ENCODE assay signal across 9 cellular contexts in the genomic region with DNA sequence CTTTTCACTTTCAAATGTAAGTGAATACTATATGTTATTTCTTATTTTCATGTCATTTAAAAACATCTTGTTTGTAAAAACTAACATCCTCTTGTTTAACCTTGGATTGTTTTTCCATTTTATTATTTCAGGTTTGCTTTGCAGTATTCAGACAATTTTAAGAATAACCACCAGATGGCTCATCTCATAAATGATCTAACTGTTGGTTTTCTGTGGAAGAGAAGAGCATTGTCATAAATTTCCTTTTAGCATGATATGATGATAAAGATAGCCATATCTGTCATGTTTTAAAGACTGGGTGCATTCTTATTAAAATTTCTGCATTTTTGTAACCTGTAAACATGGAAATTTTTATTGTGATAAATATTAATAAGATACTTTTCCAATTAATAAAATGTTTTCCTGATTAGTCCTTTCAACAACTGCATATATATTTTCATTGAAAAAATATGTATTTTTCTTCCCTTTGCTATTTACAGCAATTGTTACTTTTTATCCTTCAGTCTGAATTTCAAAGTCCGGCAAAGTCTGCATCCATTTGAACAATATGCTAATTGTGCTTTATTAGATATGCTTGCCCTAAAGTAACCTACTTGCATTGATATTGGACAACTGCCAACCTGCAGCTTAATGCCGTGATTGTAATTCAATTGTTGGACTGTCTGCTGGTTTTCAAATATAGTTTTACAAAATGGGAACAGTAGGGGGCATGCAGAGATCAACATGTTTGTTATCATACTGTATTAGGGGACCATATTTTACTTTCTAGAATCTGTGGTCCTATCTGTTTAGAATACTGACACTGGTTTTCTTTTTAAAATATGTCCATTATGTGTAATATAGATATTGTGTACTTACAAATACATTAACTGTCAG.
DNase-seq lines count a peak whose midpoint lies in the region; ATAC-seq and TF ChIP-seq lines count a peak whose summit lies in the region.
"Had no signal": no experiment of that assay in that cellular context is flagged by ENCODE, and none has a peak within 500 bp of the region (broad histone marks: within the 10 kb centered on the region; RNA-seq: fewer than 3 reads in every experiment).

No MANE protein-coding gene starts in this region.

- no peak overlapping the region for H3K4me3 ChIP-seq in BE2C (ENCODE audit: low read depth, low read length)
- H3K4me3 ChIP-seq in Panc1 (ENCODE audit: low read depth in 2 of 2, low read length in 2 of 2): no peak overlapping the region
- no peak overlapping the region for H3K4me3 ChIP-seq in fibroblast of pulmonary artery (replicated peaks; ENCODE audit: low read depth, low read length)
- H3K4me3 ChIP-seq in thyroid gland (replicated peaks in 1 of 3): no peak overlapping the region

- no peaks in the 10 kb centered on the region for H3K9me3 ChIP-seq in BE2C
- no peaks in the 10 kb centered on the region for H3K9me3 ChIP-seq in Panc1 (ENCODE audit: control insufficient read depth, insufficient read depth, low read depth, low read length)
- no peaks in the 10 kb centered on the region for H3K9me3 ChIP-seq in thyroid gland

- H3K27ac Mint-ChIP-seq in effector memory CD8-positive, alpha-beta T cell: no peak overlapping the region
- H3K27ac Mint-ChIP-seq: activated naive CD4-positive, alpha-beta T cell treated with anti-CD3 and anti-CD28 coated beads, Interleukin-2, amount 50 U/mL, for 24 hours had no signal

- H3K27me3 Mint-ChIP-seq in effector memory CD8-positive, alpha-beta T cell: no peaks in the 10 kb centered on the region
- H3K27me3 Mint-ChIP-seq: activated naive CD4-positive, alpha-beta T cell treated with anti-CD3 and anti-CD28 coated beads, Interleukin-2, amount 50 U/mL, for 24 hours had no signal

- H3K27me3 ChIP-seq in BE2C (no peaks in the 10 kb centered on the region), Panc1 (ENCODE audit: control insufficient read depth, insufficient read depth, low read length) (no peaks in the 10 kb centered on the region), thyroid gland (no peaks in the 10 kb centered on the region)

- no peak overlapping the region for H3K27ac ChIP-seq in Panc1 (ENCODE audit: low read length)
- H3K27ac ChIP-seq in thyroid gland: no peak overlapping the region

- TF ChIP-seq CTCF in BE2C (IDR thresholded peaks at IDR 0.05; ENCODE audit: low read depth, low read length) (peak; percentile 47), Panc1 (IDR thresholded peaks at IDR 0.05) (peak; percentile 46; the same call in 1 of the 2 replicates), fibroblast of pulmonary artery (IDR thresholded peaks at IDR 0.05; ENCODE audit: low read length, missing control alignments) (peak; percentile 40), thyroid gland (IDR thresholded peaks at IDR 0.05) (peak; percentile 13 to 60 (median 42))

- intact Hi-C loops in Panc1 (cut with micrococcal nuclease; ENCODE audit: unreplicated experiment): no loop called here
- intact Hi-C loops in thyroid gland (cut with DNase I): no loop called here

- TF ChIP-seq POLR2A in thyroid gland (IDR thresholded peaks at IDR 0.05): no peak

- no peak overlapping the region for H3K4me3 Mint-ChIP-seq in effector memory CD8-positive, alpha-beta T cell
- H3K4me3 Mint-ChIP-seq: activated naive CD4-positive, alpha-beta T cell treated with anti-CD3 and anti-CD28 coated beads, Interleukin-2, amount 50 U/mL, for 24 hours had no signal

- no peaks in the 10 kb centered on the region for H3K36me3 Mint-ChIP-seq in effector memory CD8-positive, alpha-beta T cell (ENCODE audit: insufficient read depth)
- H3K36me3 Mint-ChIP-seq: activated naive CD4-positive, alpha-beta T cell treated with anti-CD3 and anti-CD28 coated beads, Interleukin-2, amount 50 U/mL, for 24 hours had no signal

- CTCF ChIA-PET in Panc1 (lab: Charles Lee): interaction anchor here (0.6 kb wide), 1 partner anchor 270 kb away, joined by 3 read pairs; no protein-coding TSS in a partner anchor

- DNase-seq in BE2C (peak; percentile 10), LHCN-M2 (ENCODE audit: low read depth) (peak; percentile 20), Panc1 (ENCODE audit: low read depth, low spot score) (no peak), fibroblast of pulmonary artery (ENCODE audit: low read depth) (peak; percentile 36), thyroid gland (no peak), HPDE6-E6E7 (ENCODE audit: extremely low spot score) (no peak)
- DNase-seq in effector memory CD8-positive, alpha-beta T cell: no peak

- peaks cover 0 to 2% of the 10 kb centered on the region in 2 donors for H3K9me3 Mint-ChIP-seq in effector memory CD8-positive, alpha-beta T cell
- H3K9me3 Mint-ChIP-seq: activated naive CD4-positive, alpha-beta T cell treated with anti-CD3 and anti-CD28 coated beads, Interleukin-2, amount 50 U/mL, for 24 hours had no signal

- BruUV-seq in Panc1 (replicated peaks; lab: Mats Ljungman, UMichigan): no TSS peak

- H3K4me1 Mint-ChIP-seq in effector memory CD8-positive, alpha-beta T cell (ENCODE audit: low read depth in 2 of 2): no peaks in the 10 kb centered on the region
- H3K4me1 Mint-ChIP-seq: activated naive CD4-positive, alpha-beta T cell treated with anti-CD3 and anti-CD28 coated beads, Interleukin-2, amount 50 U/mL, for 24 hours had no signal

- in situ Hi-C loops in Panc1 (cut with HindIII; ENCODE audit: low pct_unique_long_range_greater_than_20kb, low sequenced_read_pairs): no loop called here

- 18 to 22% methylated on average over 2 of the region's 2 CpGs for WGBS in thyroid gland, 2 donors

- H3K36me3 ChIP-seq in BE2C (no peaks in the 10 kb centered on the region), Panc1 (ENCODE audit: control insufficient read depth, insufficient read depth, low read length) (no peaks in the 10 kb centered on the region), thyroid gland (no peaks in the 10 kb centered on the region)

- H3K4me1 ChIP-seq in BE2C: no peaks in the 10 kb centered on the region
- H3K4me1 ChIP-seq in Panc1 (ENCODE audit: control insufficient read depth, insufficient read depth, low read length): no peaks in the 10 kb centered on the region; the same call in 1 of the 2 replicates
- H3K4me1 ChIP-seq in thyroid gland: no peaks in the 10 kb centered on the region

- POLR2A ChIA-PET in Panc1 (lab: Charles Lee): no interaction called here

- ATAC-seq in Panc1: peak; percentile 68; the same call in 1 of the 2 replicates
- no peak for ATAC-seq in HG02678 (IDR thresholded peaks at IDR 0.05; ENCODE audit: unreplicated experiment)
- no peak for ATAC-seq in effector memory CD8-positive, alpha-beta T cell (replicated peaks)

Comparison
In these comparisons a context has a peak if more than half of its experiments do, and no peak if none do; other contexts are left out.
1. DNase-seq: peak in BE2C (single experiment), LHCN-M2 (single experiment) and fibroblast of pulmonary artery (single experiment); none in Panc1 (single experiment), thyroid gland (0 of 2), HPDE6-E6E7 (single experiment) and effector memory CD8-positive, alpha-beta T cell (0 of 3).
2. Peak in every context shown above with its lines, with median percentiles within 50 percentile points of each other: CTCF ChIP-seq.